1 cellular context compared by ENCODE assay signal in the genomic region with DNA sequence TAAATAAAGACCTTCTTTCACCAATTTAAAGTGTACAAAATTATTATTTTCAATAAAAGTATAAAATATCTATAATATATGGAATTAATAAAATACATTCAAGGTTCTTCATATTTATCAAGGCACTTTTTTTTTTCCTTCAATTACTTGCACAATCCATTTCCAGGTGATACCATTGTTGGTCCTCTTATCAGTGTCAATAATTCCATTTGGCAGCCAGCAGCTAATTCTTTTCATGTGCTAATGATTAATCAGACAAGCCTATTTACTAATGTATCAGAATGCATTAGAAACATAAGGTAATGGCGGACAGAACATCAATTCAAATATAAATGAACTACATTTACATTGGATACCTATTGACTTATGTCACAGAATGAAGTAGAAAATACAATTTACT.
A peak's percentile ranks its signal among the peaks of the same experiment; 100 is the strongest.
TF ChIP-seq lines count a peak whose summit lies in the region.

No MANE protein-coding gene starts in this region.

TF ChIP-seq in HepG2, 621 proteins besides CTCF, POLR2A, EP300 and RAD21 (continued from another document):
- TF ChIP-seq, protein P1, sequence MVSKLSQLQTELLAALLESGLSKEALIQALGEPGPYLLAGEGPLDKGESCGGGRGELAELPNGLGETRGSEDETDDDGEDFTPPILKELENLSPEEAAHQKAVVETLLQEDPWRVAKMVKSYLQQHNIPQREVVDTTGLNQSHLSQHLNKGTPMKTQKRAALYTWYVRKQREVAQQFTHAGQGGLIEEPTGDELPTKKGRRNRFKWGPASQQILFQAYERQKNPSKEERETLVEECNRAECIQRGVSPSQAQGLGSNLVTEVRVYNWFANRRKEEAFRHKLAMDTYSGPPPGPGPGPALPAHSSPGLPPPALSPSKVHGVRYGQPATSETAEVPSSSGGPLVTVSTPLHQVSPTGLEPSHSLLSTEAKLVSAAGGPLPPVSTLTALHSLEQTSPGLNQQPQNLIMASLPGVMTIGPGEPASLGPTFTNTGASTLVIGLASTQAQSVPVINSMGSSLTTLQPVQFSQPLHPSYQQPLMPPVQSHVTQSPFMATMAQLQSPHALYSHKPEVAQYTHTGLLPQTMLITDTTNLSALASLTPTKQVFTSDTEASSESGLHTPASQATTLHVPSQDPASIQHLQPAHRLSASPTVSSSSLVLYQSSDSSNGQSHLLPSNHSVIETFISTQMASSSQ (IDR thresholded peaks at IDR 0.05; ENCODE audit: low read depth) = peak; percentile 17; the same call in 1 of the 2 replicates
- TF ChIP-seq, protein P1 (CRISPR knock-in tag; IDR thresholded peaks at IDR 0.05; ENCODE audit: borderline replicate concordance) = no peak
